Comparison of ENCODE assay signal across 2 cellular contexts in the genomic region with DNA sequence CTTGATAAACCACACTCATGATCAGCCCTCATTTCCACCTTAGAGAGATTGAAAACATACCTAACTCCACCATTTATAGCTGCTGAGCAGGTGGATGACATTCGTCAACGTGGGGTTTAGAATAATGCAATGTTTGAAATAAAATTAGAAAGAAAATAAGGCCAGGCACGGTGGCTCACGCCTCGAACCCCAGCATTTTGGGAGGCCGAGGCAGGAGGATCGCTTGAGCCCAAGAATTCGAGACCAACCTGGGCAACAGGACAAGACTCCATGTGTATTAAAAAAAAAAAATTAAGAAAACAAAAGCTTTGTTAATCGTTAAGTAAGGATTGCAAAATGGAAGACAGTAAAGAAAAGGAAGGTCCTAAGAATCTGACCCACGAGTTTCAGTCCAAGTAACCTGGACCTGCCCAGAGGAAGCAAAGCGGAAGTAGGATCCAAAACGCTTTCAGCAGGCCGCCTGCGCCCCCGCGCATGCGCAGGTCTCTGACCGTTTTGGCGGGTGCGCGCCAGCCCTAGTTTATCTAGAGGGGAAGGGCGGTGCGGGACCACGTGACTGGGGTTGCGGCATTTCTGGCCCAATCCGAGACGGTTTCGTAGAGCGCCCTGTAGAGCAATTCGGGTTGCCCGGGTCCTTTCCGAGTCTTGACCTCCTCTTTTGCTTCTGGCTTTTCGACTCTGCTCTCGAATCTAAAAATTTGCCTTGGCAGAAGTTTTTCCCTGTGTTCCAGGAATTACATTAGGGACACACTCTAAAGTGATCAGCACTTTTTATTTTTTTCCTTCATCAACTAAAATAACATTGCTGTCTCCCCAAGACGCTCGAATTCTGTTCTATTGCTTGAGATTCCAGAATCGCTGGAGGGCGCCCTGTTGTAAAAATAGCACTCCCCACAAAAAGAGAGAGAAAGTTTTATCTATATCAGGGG.
TF ChIP-seq lines count a peak whose summit lies in the region.

No MANE protein-coding gene starts in this region.

TF ChIP-seq in HEK293T, 16 proteins besides CTCF, POLR2A, EP300 and RAD21:
- no peak for TF ChIP-seq ARNT (IDR thresholded peaks at IDR 0.05)
- TF ChIP-seq ELF4 (IDR thresholded peaks at IDR 0.05), result peak; percentile 48; the same call in 1 of the 2 replicates
- TF ChIP-seq LEF1 (IDR thresholded peaks at IDR 0.05; ENCODE audit: borderline replicate concordance), result no peak
- no peak for TF ChIP-seq FOXA1 (IDR thresholded peaks at IDR 0.05)
- TF ChIP-seq SUZ12 (IDR thresholded peaks at IDR 0.05), result no peak
- peak; percentile 87 for TF ChIP-seq L3MBTL2 (conservative IDR thresholded peaks at IDR 0.05)
TF ChIP-seq in HEK293T: peak in this region for 2.

TF ChIP-seq in GM12878, 131 proteins besides CTCF, POLR2A, EP300 and RAD21 (continues in another document):
- TF ChIP-seq PAX8 (IDR thresholded peaks at IDR 0.05) (peak; percentile 83), PML (IDR thresholded peaks at IDR 0.05; ENCODE audit: low read length) (peak; percentile 72), SPI1 (IDR thresholded peaks at IDR 0.05; ENCODE audit: borderline replicate concordance, insufficient read depth, low read depth, low read length) (peak; percentile 71; the same call in 1 of the 2 replicates), CHD1 (IDR thresholded peaks at IDR 0.05; ENCODE audit: low read depth, low read length) (no peak), NR2F1 (conservative IDR thresholded peaks at IDR 0.05) (peak; percentile 62), RAD51 (IDR thresholded peaks at IDR 0.05) (peak; percentile 98), FOXM1 (IDR thresholded peaks at IDR 0.05; ENCODE audit: low read depth, low read length) (no peak), CEBPB (IDR thresholded peaks at IDR 0.05; ENCODE audit: borderline replicate concordance in 1 of 2, low read depth in 2 of 2, low read length in 2 of 2) (no peak), TAF1 (IDR thresholded peaks at IDR 0.05; ENCODE audit: borderline replicate concordance, low read depth, low read length) (peak; percentile 33; the same call in 1 of the 2 replicates), RELA (IDR thresholded peaks at IDR 0.05; ENCODE audit: borderline replicate concordance, partially characterized antibody) (no peak), CHD2 (IDR thresholded peaks at IDR 0.05; ENCODE audit: borderline replicate concordance, low read depth, low read length) (no peak), POLR2AphosphoS5 (IDR thresholded peaks at IDR 0.05; ENCODE audit: low read length) (peak; percentile 74), SIN3A (IDR thresholded peaks at IDR 0.05; ENCODE audit: low read depth, low read length) (no peak), RB1 (IDR thresholded peaks at IDR 0.05; ENCODE audit: borderline replicate concordance) (no peak), CREB1 (IDR thresholded peaks at IDR 0.05; ENCODE audit: low read depth) (peak; percentile 21; the same call in 1 of the 2 replicates), YY1 (IDR thresholded peaks at IDR 0.05; ENCODE audit: low read depth, low read length) (no peak), SRF (IDR thresholded peaks at IDR 0.05; ENCODE audit: low read depth in 2 of 2, low read length in 2 of 2) (peak; percentile 52 to 59; a peak in 2 of 4 replicates), ZBED1 (IDR thresholded peaks at IDR 0.05; ENCODE audit: borderline replicate concordance) (no peak), TBL1XR1 (IDR thresholded peaks at IDR 0.05; ENCODE audit: low read depth, low read length) (no peak), NFIC (IDR thresholded peaks at IDR 0.05; ENCODE audit: low read depth, low read length) (no peak), RFX5 (IDR thresholded peaks at IDR 0.05; ENCODE audit: low read depth, low read length) (peak; percentile 79), SP1 (IDR thresholded peaks at IDR 0.05; ENCODE audit: low read depth, low read length) (peak; percentile 50), IKZF1 (conservative IDR thresholded peaks at IDR 0.05) (peak; percentile 66), CBFB (IDR thresholded peaks at IDR 0.05; ENCODE audit: low read depth) (no peak), MXI1 (IDR thresholded peaks at IDR 0.05; ENCODE audit: low read depth, low read length) (0 out of 2 replicates have a peak, but pooled peaks have one; percentile 42), TCF7 (IDR thresholded peaks at IDR 0.05; ENCODE audit: borderline replicate concordance) (no peak), RUNX3 (IDR thresholded peaks at IDR 0.05; ENCODE audit: low read length) (0 out of 2 replicates have a peak, but pooled peaks have one; percentile 17), BMI1 (IDR thresholded peaks at IDR 0.05; ENCODE audit: borderline replicate concordance) (no peak), HDAC6 (IDR thresholded peaks at IDR 0.05; ENCODE audit: unreplicated experiment) (no peak)
- TF ChIP-seq, protein P1, sequence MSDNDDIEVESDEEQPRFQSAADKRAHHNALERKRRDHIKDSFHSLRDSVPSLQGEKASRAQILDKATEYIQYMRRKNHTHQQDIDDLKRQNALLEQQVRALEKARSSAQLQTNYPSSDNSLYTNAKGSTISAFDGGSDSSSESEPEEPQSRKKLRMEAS (IDR thresholded peaks at IDR 0.05; ENCODE audit: low read depth, low read length), result peak; percentile 78
- TF ChIP-seq, protein P2, sequence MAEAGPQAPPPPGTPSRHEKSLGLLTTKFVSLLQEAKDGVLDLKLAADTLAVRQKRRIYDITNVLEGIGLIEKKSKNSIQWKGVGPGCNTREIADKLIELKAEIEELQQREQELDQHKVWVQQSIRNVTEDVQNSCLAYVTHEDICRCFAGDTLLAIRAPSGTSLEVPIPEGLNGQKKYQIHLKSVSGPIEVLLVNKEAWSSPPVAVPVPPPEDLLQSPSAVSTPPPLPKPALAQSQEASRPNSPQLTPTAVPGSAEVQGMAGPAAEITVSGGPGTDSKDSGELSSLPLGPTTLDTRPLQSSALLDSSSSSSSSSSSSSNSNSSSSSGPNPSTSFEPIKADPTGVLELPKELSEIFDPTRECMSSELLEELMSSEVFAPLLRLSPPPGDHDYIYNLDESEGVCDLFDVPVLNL (IDR thresholded peaks at IDR 0.05; ENCODE audit: low read depth, low read length), result peak; percentile 81
- TF ChIP-seq, protein P3, sequence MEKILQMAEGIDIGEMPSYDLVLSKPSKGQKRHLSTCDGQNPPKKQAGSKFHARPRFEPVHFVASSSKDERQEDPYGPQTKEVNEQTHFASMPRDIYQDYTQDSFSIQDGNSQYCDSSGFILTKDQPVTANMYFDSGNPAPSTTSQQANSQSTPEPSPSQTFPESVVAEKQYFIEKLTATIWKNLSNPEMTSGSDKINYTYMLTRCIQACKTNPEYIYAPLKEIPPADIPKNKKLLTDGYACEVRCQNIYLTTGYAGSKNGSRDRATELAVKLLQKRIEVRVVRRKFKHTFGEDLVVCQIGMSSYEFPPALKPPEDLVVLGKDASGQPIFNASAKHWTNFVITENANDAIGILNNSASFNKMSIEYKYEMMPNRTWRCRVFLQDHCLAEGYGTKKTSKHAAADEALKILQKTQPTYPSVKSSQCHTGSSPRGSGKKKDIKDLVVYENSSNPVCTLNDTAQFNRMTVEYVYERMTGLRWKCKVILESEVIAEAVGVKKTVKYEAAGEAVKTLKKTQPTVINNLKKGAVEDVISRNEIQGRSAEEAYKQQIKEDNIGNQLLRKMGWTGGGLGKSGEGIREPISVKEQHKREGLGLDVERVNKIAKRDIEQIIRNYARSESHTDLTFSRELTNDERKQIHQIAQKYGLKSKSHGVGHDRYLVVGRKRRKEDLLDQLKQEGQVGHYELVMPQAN (conservative IDR thresholded peaks at IDR 0.05), result no peak
- TF ChIP-seq, protein P4, sequence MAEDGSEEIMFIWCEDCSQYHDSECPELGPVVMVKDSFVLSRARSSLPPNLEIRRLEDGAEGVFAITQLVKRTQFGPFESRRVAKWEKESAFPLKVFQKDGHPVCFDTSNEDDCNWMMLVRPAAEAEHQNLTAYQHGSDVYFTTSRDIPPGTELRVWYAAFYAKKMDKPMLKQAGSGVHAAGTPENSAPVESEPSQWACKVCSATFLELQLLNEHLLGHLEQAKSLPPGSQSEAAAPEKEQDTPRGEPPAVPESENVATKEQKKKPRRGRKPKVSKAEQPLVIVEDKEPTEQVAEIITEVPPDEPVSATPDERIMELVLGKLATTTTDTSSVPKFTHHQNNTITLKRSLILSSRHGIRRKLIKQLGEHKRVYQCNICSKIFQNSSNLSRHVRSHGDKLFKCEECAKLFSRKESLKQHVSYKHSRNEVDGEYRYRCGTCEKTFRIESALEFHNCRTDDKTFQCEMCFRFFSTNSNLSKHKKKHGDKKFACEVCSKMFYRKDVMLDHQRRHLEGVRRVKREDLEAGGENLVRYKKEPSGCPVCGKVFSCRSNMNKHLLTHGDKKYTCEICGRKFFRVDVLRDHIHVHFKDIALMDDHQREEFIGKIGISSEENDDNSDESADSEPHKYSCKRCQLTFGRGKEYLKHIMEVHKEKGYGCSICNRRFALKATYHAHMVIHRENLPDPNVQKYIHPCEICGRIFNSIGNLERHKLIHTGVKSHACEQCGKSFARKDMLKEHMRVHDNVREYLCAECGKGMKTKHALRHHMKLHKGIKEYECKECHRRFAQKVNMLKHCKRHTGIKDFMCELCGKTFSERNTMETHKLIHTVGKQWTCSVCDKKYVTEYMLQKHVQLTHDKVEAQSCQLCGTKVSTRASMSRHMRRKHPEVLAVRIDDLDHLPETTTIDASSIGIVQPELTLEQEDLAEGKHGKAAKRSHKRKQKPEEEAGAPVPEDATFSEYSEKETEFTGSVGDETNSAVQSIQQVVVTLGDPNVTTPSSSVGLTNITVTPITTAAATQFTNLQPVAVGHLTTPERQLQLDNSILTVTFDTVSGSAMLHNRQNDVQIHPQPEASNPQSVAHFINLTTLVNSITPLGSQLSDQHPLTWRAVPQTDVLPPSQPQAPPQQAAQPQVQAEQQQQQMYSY (CRISPR knock-in tag; IDR thresholded peaks at IDR 0.05), result no peak
- TF ChIP-seq, protein P5, sequence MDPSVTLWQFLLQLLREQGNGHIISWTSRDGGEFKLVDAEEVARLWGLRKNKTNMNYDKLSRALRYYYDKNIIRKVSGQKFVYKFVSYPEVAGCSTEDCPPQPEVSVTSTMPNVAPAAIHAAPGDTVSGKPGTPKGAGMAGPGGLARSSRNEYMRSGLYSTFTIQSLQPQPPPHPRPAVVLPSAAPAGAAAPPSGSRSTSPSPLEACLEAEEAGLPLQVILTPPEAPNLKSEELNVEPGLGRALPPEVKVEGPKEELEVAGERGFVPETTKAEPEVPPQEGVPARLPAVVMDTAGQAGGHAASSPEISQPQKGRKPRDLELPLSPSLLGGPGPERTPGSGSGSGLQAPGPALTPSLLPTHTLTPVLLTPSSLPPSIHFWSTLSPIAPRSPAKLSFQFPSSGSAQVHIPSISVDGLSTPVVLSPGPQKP (IDR thresholded peaks at IDR 0.05; ENCODE audit: low read depth, low read length), result peak; percentile 64
- TF ChIP-seq, protein P6, sequence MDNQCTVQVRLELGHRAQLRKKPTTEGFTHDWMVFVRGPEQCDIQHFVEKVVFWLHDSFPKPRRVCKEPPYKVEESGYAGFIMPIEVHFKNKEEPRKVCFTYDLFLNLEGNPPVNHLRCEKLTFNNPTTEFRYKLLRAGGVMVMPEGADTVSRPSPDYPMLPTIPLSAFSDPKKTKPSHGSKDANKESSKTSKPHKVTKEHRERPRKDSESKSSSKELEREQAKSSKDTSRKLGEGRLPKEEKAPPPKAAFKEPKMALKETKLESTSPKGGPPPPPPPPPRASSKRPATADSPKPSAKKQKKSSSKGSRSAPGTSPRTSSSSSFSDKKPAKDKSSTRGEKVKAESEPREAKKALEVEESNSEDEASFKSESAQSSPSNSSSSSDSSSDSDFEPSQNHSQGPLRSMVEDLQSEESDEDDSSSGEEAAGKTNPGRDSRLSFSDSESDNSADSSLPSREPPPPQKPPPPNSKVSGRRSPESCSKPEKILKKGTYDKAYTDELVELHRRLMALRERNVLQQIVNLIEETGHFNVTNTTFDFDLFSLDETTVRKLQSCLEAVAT (IDR thresholded peaks at IDR 0.05), result peak; percentile 72; the same call in 1 of the 2 replicates
- TF ChIP-seq, protein P7, sequence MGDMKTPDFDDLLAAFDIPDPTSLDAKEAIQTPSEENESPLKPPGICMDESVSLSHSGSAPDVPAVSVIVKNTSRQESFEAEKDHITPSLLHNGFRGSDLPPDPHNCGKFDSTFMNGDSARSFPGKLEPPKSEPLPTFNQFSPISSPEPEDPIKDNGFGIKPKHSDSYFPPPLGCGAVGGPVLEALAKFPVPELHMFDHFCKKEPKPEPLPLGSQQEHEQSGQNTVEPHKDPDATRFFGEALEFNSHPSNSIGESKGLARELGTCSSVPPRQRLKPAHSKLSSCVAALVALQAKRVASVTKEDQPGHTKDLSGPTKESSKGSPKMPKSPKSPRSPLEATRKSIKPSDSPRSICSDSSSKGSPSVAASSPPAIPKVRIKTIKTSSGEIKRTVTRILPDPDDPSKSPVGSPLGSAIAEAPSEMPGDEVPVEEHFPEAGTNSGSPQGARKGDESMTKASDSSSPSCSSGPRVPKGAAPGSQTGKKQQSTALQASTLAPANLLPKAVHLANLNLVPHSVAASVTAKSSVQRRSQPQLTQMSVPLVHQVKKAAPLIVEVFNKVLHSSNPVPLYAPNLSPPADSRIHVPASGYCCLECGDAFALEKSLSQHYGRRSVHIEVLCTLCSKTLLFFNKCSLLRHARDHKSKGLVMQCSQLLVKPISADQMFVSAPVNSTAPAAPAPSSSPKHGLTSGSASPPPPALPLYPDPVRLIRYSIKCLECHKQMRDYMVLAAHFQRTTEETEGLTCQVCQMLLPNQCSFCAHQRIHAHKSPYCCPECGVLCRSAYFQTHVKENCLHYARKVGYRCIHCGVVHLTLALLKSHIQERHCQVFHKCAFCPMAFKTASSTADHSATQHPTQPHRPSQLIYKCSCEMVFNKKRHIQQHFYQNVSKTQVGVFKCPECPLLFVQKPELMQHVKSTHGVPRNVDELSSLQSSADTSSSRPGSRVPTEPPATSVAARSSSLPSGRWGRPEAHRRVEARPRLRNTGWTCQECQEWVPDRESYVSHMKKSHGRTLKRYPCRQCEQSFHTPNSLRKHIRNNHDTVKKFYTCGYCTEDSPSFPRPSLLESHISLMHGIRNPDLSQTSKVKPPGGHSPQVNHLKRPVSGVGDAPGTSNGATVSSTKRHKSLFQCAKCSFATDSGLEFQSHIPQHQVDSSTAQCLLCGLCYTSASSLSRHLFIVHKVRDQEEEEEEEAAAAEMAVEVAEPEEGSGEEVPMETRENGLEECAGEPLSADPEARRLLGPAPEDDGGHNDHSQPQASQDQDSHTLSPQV (IDR thresholded peaks at IDR 0.05), result no peak
- TF ChIP-seq, protein P8, sequence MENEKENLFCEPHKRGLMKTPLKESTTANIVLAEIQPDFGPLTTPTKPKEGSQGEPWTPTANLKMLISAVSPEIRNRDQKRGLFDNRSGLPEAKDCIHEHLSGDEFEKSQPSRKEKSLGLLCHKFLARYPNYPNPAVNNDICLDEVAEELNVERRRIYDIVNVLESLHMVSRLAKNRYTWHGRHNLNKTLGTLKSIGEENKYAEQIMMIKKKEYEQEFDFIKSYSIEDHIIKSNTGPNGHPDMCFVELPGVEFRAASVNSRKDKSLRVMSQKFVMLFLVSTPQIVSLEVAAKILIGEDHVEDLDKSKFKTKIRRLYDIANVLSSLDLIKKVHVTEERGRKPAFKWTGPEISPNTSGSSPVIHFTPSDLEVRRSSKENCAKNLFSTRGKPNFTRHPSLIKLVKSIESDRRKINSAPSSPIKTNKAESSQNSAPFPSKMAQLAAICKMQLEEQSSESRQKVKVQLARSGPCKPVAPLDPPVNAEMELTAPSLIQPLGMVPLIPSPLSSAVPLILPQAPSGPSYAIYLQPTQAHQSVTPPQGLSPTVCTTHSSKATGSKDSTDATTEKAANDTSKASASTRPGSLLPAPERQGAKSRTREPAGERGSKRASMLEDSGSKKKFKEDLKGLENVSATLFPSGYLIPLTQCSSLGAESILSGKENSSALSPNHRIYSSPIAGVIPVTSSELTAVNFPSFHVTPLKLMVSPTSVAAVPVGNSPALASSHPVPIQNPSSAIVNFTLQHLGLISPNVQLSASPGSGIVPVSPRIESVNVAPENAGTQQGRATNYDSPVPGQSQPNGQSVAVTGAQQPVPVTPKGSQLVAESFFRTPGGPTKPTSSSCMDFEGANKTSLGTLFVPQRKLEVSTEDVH (IDR thresholded peaks at IDR 0.05; ENCODE audit: low read depth, partially characterized antibody), result no peak
